1 cellular context compared by ENCODE assay signal in the genomic region with DNA sequence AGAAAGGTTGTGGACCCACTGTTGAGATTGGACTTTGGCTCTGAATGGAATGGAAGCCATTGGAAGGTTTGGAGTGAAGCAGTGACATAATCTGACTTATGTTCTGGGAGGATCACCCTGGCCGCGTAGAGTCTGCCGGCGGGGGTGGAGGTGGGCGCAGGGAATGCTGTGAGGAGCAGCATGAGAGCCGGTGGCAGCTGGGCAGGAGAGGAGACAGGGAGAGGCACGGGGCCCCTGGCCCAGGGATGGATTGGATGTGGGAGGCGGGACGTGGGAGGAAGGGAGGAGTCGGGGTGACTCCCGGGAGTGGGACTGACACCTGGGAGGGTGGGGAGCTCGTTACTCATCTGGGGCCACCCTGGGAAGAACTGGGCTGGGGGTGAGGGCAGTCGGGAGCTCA.
TF ChIP-seq lines count a peak whose summit lies in the region.

No MANE protein-coding gene starts in this region.

TF ChIP-seq in H1, 55 proteins besides CTCF, POLR2A, EP300 and RAD21:
- TF ChIP-seq KDM4A (IDR thresholded peaks at IDR 0.05; ENCODE audit: low read depth, low read length, severe bottlenecking) = no peak
- no peak for TF ChIP-seq BACH1 (IDR thresholded peaks at IDR 0.05; ENCODE audit: low read length)
- no peak for TF ChIP-seq MAFK (IDR thresholded peaks at IDR 0.05; ENCODE audit: low read depth, low read length)
- TF ChIP-seq HDAC2 (IDR thresholded peaks at IDR 0.05; ENCODE audit: borderline replicate concordance in 1 of 2, low read depth in 2 of 2, low read length in 2 of 2) = no peak
- no peak for TF ChIP-seq SAP30 (IDR thresholded peaks at IDR 0.05; ENCODE audit: insufficient read depth, insufficient replicate concordance, low read length)
